ENCODE assay signal across 25 cellular contexts in the genomic region with DNA sequence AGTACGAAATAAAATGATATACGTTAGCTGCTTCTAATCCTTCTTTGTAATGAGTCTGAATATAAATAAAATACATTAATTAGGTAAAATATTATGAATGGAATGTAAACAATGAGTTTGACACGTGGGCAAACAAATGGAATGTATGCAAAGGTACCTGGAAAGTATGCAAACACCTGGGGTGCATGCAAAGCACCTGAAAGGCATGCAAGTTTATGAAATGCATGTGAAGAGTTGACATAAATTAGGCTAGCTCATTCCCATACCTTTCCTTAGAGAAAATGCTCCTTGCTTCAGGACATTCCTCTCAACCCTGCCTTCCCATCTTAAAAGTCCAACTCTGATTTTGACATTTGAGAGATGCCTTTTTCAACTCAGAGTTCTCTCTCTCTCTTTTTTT.
"Had no signal": no experiment of that assay in that cellular context is flagged by ENCODE, and none has a peak within 500 bp of the region (broad histone marks: within the 10 kb centered on the region; RNA-seq: fewer than 3 reads in every experiment).

No MANE protein-coding gene starts in this region.

- H3K36me3 ChIP-seq: left ventricle myocardium inferior, ovary, sigmoid colon, spleen, suprapubic skin, thoracic aorta, tibial artery, upper lobe of right lung had no signal

- H3K27ac ChIP-seq: hepatocyte, left ventricle myocardium inferior, ovary, sigmoid colon, spleen, suprapubic skin, thoracic aorta, tibial artery, upper lobe of right lung had no signal

- DNase-seq: immature natural killer cell; left ventricle myocardium inferior; midbrain; mucosa of descending colon; naive thymus-derived CD4-positive, alpha-beta T cell; ovary; right cardiac atrium; sigmoid colon; small intestine; spleen; stimulated activated CD4-positive, alpha-beta T cell treated with anti-CD3 and anti-CD28 coated beads, Interleukin-4, amount 100 ng/mL, for 24 hours; stimulated activated naive CD4-positive, alpha-beta T cell; tibial artery; trophoblast cell; upper lobe of right lung had no signal

- H3K4me3 Mint-ChIP-seq: immature natural killer cell; naive thymus-derived CD4-positive, alpha-beta T cell; natural killer cell treated with Interleukin-12 subunit alpha and Interleukin-12 subunit beta and Interleukin-15 and Interleukin-18, amount 100 ng/mL, for 72 hours; stimulated activated effector memory CD8-positive, alpha-beta T cell treated with anti-CD3 and anti-CD28 coated beads, Interleukin-12 subunit alpha, Interleukin-12 subunit beta, amount 100 ng/mL, for 72 hours; stimulated activated naive CD8-positive, alpha-beta T cell treated with anti-CD3 and anti-CD28 coated beads, Interleukin-15, Interleukin-2, amounts not matched to agents 100 ng/mL and 50 ng/mL, for 24 hours had no signal

- H3K27me3 Mint-ChIP-seq: progenitor cell of endocrine pancreas; stimulated activated naive CD8-positive, alpha-beta T cell treated with anti-CD3 and anti-CD28 coated beads, Interleukin-15, Interleukin-2, amounts not matched to agents 100 ng/mL and 50 ng/mL, for 24 hours had no signal

- FAIRE-seq: islet of Langerhans, small intestine, urothelium cell line had no signal

- H3K9me3 Mint-ChIP-seq: natural killer cell treated with Interleukin-12 subunit alpha and Interleukin-12 subunit beta and Interleukin-15 and Interleukin-18, amount 100 ng/mL, for 72 hours; stimulated activated effector memory CD8-positive, alpha-beta T cell treated with anti-CD3 and anti-CD28 coated beads, Interleukin-12 subunit alpha, Interleukin-12 subunit beta, amount 100 ng/mL, for 72 hours had no signal

- H3K4me2 ChIP-seq: hepatocyte had no signal

- H3K79me2 ChIP-seq: hepatocyte had no signal

- H3K4me1 Mint-ChIP-seq: stimulated activated effector memory CD8-positive, alpha-beta T cell treated with anti-CD3 and anti-CD28 coated beads, Interleukin-12 subunit alpha, Interleukin-12 subunit beta, amount 100 ng/mL, for 72 hours had no signal

- H2AFZ ChIP-seq: hepatocyte had no signal

- H3K9me3 ChIP-seq: mucosa of descending colon, ovary, sigmoid colon, suprapubic skin, thoracic aorta, tibial artery, upper lobe of right lung had no signal

- H3K4me1 ChIP-seq: left ventricle myocardium inferior, suprapubic skin, upper lobe of right lung had no signal

- H3K27me3 ChIP-seq: hepatocyte, ovary, sigmoid colon, spleen, suprapubic skin, tibial artery, upper lobe of right lung had no signal

- H3K4me3 ChIP-seq: hepatocyte, left ventricle myocardium inferior, lung, mucosa of descending colon, ovary, sigmoid colon, spleen, suprapubic skin, thoracic aorta, tibial artery, upper lobe of right lung had no signal

- ATAC-seq: mucosa of descending colon; naive thymus-derived CD4-positive, alpha-beta T cell; natural killer cell treated with Interleukin-12 subunit alpha and Interleukin-12 subunit beta and Interleukin-15 and Interleukin-18, amount 100 ng/mL, for 72 hours; right cardiac atrium; stimulated activated effector memory CD8-positive, alpha-beta T cell treated with anti-CD3 and anti-CD28 coated beads, Interleukin-12 subunit alpha, Interleukin-12 subunit beta, amount 100 ng/mL, for 72 hours; upper lobe of right lung had no signal

- H3K27ac Mint-ChIP-seq: immature natural killer cell; naive thymus-derived CD4-positive, alpha-beta T cell; natural killer cell treated with Interleukin-12 subunit alpha and Interleukin-12 subunit beta and Interleukin-15 and Interleukin-18, amount 100 ng/mL, for 72 hours; progenitor cell of endocrine pancreas; stimulated activated effector memory CD8-positive, alpha-beta T cell treated with anti-CD3 and anti-CD28 coated beads, Interleukin-12 subunit alpha, Interleukin-12 subunit beta, amount 100 ng/mL, for 72 hours; stimulated activated naive CD8-positive, alpha-beta T cell treated with anti-CD3 and anti-CD28 coated beads, Interleukin-15, Interleukin-2, amounts not matched to agents 100 ng/mL and 50 ng/mL, for 24 hours had no signal

- H3K36me3 Mint-ChIP-seq: immature natural killer cell; naive thymus-derived CD4-positive, alpha-beta T cell; stimulated activated effector memory CD8-positive, alpha-beta T cell treated with anti-CD3 and anti-CD28 coated beads, Interleukin-12 subunit alpha, Interleukin-12 subunit beta, amount 100 ng/mL, for 72 hours had no signal
